17 cellular contexts compared by ENCODE assay signal in genomic region chrX:107823456-107823855, GRCh38. TPM values are rescaled to one million over a fixed set of nuclear protein-coding genes. Genes with fewer than 3 reads are reported as not detected.
DNase-seq lines count a peak whose midpoint lies in the region; ATAC-seq and TF ChIP-seq lines count a peak whose summit lies in the region.
"Had no signal": no experiment of that assay in that cellular context is flagged by ENCODE, and none has a peak within 500 bp of the region (broad histone marks: within the 10 kb centered on the region; RNA-seq: fewer than 3 reads in every experiment).

No MANE protein-coding gene starts in this region.

- H3K27ac Mint-ChIP-seq in activated CD8-positive, alpha-beta memory T cell treated with anti-CD3 and anti-CD28 coated beads, Interleukin-2, amount 10 ng/mL, durations not matched to agents 7 days and 5 days, result no peak overlapping the region

- peaks cover 5% of the 10 kb centered on the region for H3K9me3 Mint-ChIP-seq in activated CD8-positive, alpha-beta memory T cell treated with anti-CD3 and anti-CD28 coated beads, Interleukin-2, amount 10 ng/mL, durations not matched to agents 7 days and 5 days (ENCODE audit: low read depth)

- H3K4me3 ChIP-seq in astrocyte of the cerebellum (ENCODE audit: low read depth, low read length), result no peak overlapping the region
- H3K4me3 ChIP-seq: BLaER1, esophagus muscularis mucosa, K562, uterus had no signal

- peaks cover 3% of the 10 kb centered on the region for H3K27me3 Mint-ChIP-seq in activated CD8-positive, alpha-beta memory T cell treated with anti-CD3 and anti-CD28 coated beads, Interleukin-2, amount 10 ng/mL, durations not matched to agents 7 days and 5 days

- in situ Hi-C loops in astrocyte of the cerebellum (cut with HindIII; ENCODE audit: low sequenced_read_pairs), result no loop called here

- no peak for ATAC-seq in activated CD8-positive, alpha-beta memory T cell treated with anti-CD3 and anti-CD28 coated beads, Interleukin-2, amount 10 ng/mL, durations not matched to agents 7 days and 5 days
- no peak for ATAC-seq in GM19035 (IDR thresholded peaks at IDR 0.05; ENCODE audit: unreplicated experiment)
- ATAC-seq: K562 had no signal

- peaks cover 2% of the 10 kb centered on the region for H3K36me3 Mint-ChIP-seq in activated CD8-positive, alpha-beta memory T cell treated with anti-CD3 and anti-CD28 coated beads, Interleukin-2, amount 10 ng/mL, durations not matched to agents 7 days and 5 days

- TF ChIP-seq CTCF in astrocyte of the cerebellum (IDR thresholded peaks at IDR 0.05; ENCODE audit: low read depth, low read length, missing control alignments), result no peak

- H3K4me1 Mint-ChIP-seq in activated CD8-positive, alpha-beta memory T cell treated with anti-CD3 and anti-CD28 coated beads, Interleukin-2, amount 10 ng/mL, durations not matched to agents 7 days and 5 days, result peaks cover 20% of the 10 kb centered on the region

- CTCF ChIA-PET in activated CD8-positive, alpha-beta memory T cell treated with anti-CD3 and anti-CD28 coated beads, Interleukin-2, amount 10 ng/mL, durations not matched to agents 7 days and 5 days (lab: Charles Lee), result no interaction called here

- peak; percentile 49 for DNase-seq in AG08396 (ENCODE audit: low spot score)
- peak; percentile 51 for DNase-seq in H4 (ENCODE audit: low spot score)
- DNase-seq in astrocyte of the cerebellum (ENCODE audit: low read depth), result peak; percentile 37
- DNase-seq in hepatic stellate cell (ENCODE audit: low spot score), result peak; percentile 50
- no peak for DNase-seq in activated CD8-positive, alpha-beta memory T cell treated with anti-CD3 and anti-CD28 coated beads, Interleukin-2, amount 10 ng/mL, durations not matched to agents 7 days and 5 days
- no peak for DNase-seq in NCI-H146 treated with DMSO at 0.1 percent for 48 hours (lab: John Stamatoyannopoulos, UW; ENCODE audit: unreplicated experiment)
- no peak for DNase-seq in activated gamma-delta T cell (lab: John Stamatoyannopoulos, UW)
- DNase-seq: activated naive CD4-positive, alpha-beta T cell; NCI-H1694 treated with DMSO at 0.1 percent for 48 hours; NCI-H524 treated with DMSO at 0.1 percent for 48 hours; T-helper 9 cell; uterus had no signal

- no peak overlapping the region for H3K4me3 Mint-ChIP-seq in activated CD8-positive, alpha-beta memory T cell treated with anti-CD3 and anti-CD28 coated beads, Interleukin-2, amount 10 ng/mL, durations not matched to agents 7 days and 5 days

RNA-seq across cellular contexts. Expression of gene MID2, which starts 2.2 kb away (rescaled TPM):
- total RNA-seq in H4 (2014; rRNA removed; shearing (Covaris generic)), result 13.4 and 14.2 TPM in 2 replicates
- 1 to 10 TPM; 3.2 to 3.8 TPM for total RNA-seq in activated CD8-positive, alpha-beta memory T cell treated with anti-CD3 and anti-CD28 coated beads, Interleukin-2, amount 10 ng/mL, durations not matched to agents 7 days and 5 days

RNA-seq across cellular contexts. Expression of gene NCBP2L, which starts 45.9 kb away (rescaled TPM):
- not detected in 2 replicates for total RNA-seq in H4 (2014; rRNA removed; shearing (Covaris generic))
- total RNA-seq in activated CD8-positive, alpha-beta memory T cell treated with anti-CD3 and anti-CD28 coated beads, Interleukin-2, amount 10 ng/mL, durations not matched to agents 7 days and 5 days, result not detected
- total RNA-seq: cerebellum, esophagus muscularis mucosa, K562, uterus had no signal

RNA-seq across cellular contexts. Expression of gene TSC22D3, which starts 47.9 kb away (rescaled TPM):
- total RNA-seq in H4 (2014; rRNA removed; shearing (Covaris generic)), result 20.5 and 22.0 TPM in 2 replicates
- total RNA-seq in activated CD8-positive, alpha-beta memory T cell treated with anti-CD3 and anti-CD28 coated beads, Interleukin-2, amount 10 ng/mL, durations not matched to agents 7 days and 5 days, result 10 to 100 TPM; 37.1 to 57.2 TPM

Comparison
In these comparisons a context has a peak if more than half of its experiments do, and no peak if none do; other contexts are left out.
1. DNase-seq: peak in AG08396 (single experiment), H4 (single experiment), astrocyte of the cerebellum (single experiment) and hepatic stellate cell (single experiment); none in activated CD8-positive, alpha-beta memory T cell treated with anti-CD3 and anti-CD28 coated beads, Interleukin-2, amount 10 ng/mL, durations not matched to agents 7 days and 5 days (single experiment), NCI-H146 treated with DMSO at 0.1 percent for 48 hours (single experiment) and activated gamma-delta T cell (single experiment).